ENCODE assay signal across 11 cellular contexts in genomic region chr3:157067114-157067513, GRCh38.
DNase-seq lines count a peak whose midpoint lies in the region; ATAC-seq lines count a peak whose summit lies in the region.
"Had no signal": no experiment of that assay in that cellular context is flagged by ENCODE, and none has a peak within 500 bp of the region (broad histone marks: within the 10 kb centered on the region; RNA-seq: fewer than 3 reads in every experiment).

No MANE protein-coding gene starts in this region.

- H3K36me3 Mint-ChIP-seq in activated CD4-positive, alpha-beta T cell treated with anti-CD3 and anti-CD28 coated beads, Interleukin-2, amount 10 ng/mL, durations not matched to agents 24 days and 14 days (ENCODE audit: low read depth) = no peaks in the 10 kb centered on the region
- H3K36me3 Mint-ChIP-seq in activated naive CD4-positive, alpha-beta T cell treated with anti-CD3 and anti-CD28 coated beads, Interleukin-2, amount 10 ng/mL, durations not matched to agents 7 days and 5 days = no peaks in the 10 kb centered on the region
- H3K36me3 Mint-ChIP-seq in stimulated activated memory B cell treated with anti-CD40 and anti-IgM and Interleukin-4, amounts not matched to agents 10 μg/mL and 1 μg/mL and 100 μg/mL, for 72 hours = no peaks in the 10 kb centered on the region

- no peak overlapping the region for H3K27ac Mint-ChIP-seq in activated CD4-positive, alpha-beta T cell treated with anti-CD3 and anti-CD28 coated beads, Interleukin-2, amount 10 ng/mL, durations not matched to agents 24 days and 14 days
- H3K27ac Mint-ChIP-seq in activated naive CD4-positive, alpha-beta T cell treated with anti-CD3 and anti-CD28 coated beads, Interleukin-2, amount 10 ng/mL, durations not matched to agents 7 days and 5 days = peak overlapping the region; percentile 78
- peak overlapping the region; percentile 23 for H3K27ac Mint-ChIP-seq in stimulated activated memory B cell treated with anti-CD40 and anti-IgM and Interleukin-4, amounts not matched to agents 10 μg/mL and 1 μg/mL and 100 μg/mL, for 72 hours

- H3K4me1 Mint-ChIP-seq in activated CD4-positive, alpha-beta T cell treated with anti-CD3 and anti-CD28 coated beads, Interleukin-2, amount 10 ng/mL, durations not matched to agents 24 days and 14 days = peaks cover 25% of the 10 kb centered on the region
- H3K4me1 Mint-ChIP-seq in activated naive CD4-positive, alpha-beta T cell treated with anti-CD3 and anti-CD28 coated beads, Interleukin-2, amount 10 ng/mL, durations not matched to agents 7 days and 5 days = peaks cover 42% of the 10 kb centered on the region
- peaks cover 38% of the 10 kb centered on the region for H3K4me1 Mint-ChIP-seq in stimulated activated memory B cell treated with anti-CD40 and anti-IgM and Interleukin-4, amounts not matched to agents 10 μg/mL and 1 μg/mL and 100 μg/mL, for 72 hours

- peak; percentile 72 for DNase-seq in activated CD4-positive, alpha-beta T cell treated with anti-CD3 and anti-CD28 coated beads, Interleukin-2, amount 10 ng/mL, durations not matched to agents 24 days and 14 days
- DNase-seq in activated CD4-positive, alpha-beta T cell treated with anti-CD3 and anti-CD28 coated beads for 1 hour = no peak
- DNase-seq in activated naive CD4-positive, alpha-beta T cell treated with anti-CD3 and anti-CD28 coated beads, Interleukin-2, amount 10 ng/mL, durations not matched to agents 7 days and 5 days = peak; percentile 64
- no peak for DNase-seq in NCI-H82 treated with DMSO at 0.1 percent for 48 hours (lab: John Stamatoyannopoulos, UW; ENCODE audit: unreplicated experiment)
- DNase-seq in HK-2 (ENCODE audit: unreplicated experiment) = no peak
- no peak for DNase-seq in DMS114 treated with DMSO at 0.1 percent for 48 hours (lab: John Stamatoyannopoulos, UW; ENCODE audit: unreplicated experiment)
- DNase-seq: dermis blood vessel endothelial cell, islet precursor cell had no signal

- peaks cover 8% of the 10 kb centered on the region for H3K9me3 Mint-ChIP-seq in activated CD4-positive, alpha-beta T cell treated with anti-CD3 and anti-CD28 coated beads, Interleukin-2, amount 10 ng/mL, durations not matched to agents 24 days and 14 days
- H3K9me3 Mint-ChIP-seq in activated naive CD4-positive, alpha-beta T cell treated with anti-CD3 and anti-CD28 coated beads, Interleukin-2, amount 10 ng/mL, durations not matched to agents 7 days and 5 days = no peaks in the 10 kb centered on the region
- peaks cover 5% of the 10 kb centered on the region for H3K9me3 Mint-ChIP-seq in stimulated activated memory B cell treated with anti-CD40 and anti-IgM and Interleukin-4, amounts not matched to agents 10 μg/mL and 1 μg/mL and 100 μg/mL, for 72 hours

- CTCF ChIA-PET in activated naive CD4-positive, alpha-beta T cell treated with anti-CD3 and anti-CD28 coated beads, Interleukin-2, amount 10 ng/mL, durations not matched to agents 7 days and 5 days (lab: Charles Lee) = interaction anchor here (0.8 to 1.5 kb wide), 4 partner anchors 10 to 915 kb away, joined by 3 to 8 read pairs (median 4); no protein-coding TSS in a partner anchor

- peaks cover 11% of the 10 kb centered on the region for H3K27me3 Mint-ChIP-seq in activated CD4-positive, alpha-beta T cell treated with anti-CD3 and anti-CD28 coated beads, Interleukin-2, amount 10 ng/mL, durations not matched to agents 24 days and 14 days
- peaks cover 13% of the 10 kb centered on the region for H3K27me3 Mint-ChIP-seq in activated naive CD4-positive, alpha-beta T cell treated with anti-CD3 and anti-CD28 coated beads, Interleukin-2, amount 10 ng/mL, durations not matched to agents 7 days and 5 days
- peaks cover 17% of the 10 kb centered on the region for H3K27me3 Mint-ChIP-seq in stimulated activated memory B cell treated with anti-CD40 and anti-IgM and Interleukin-4, amounts not matched to agents 10 μg/mL and 1 μg/mL and 100 μg/mL, for 72 hours

- intact Hi-C loops in activated CD4-positive, alpha-beta T cell treated with anti-CD3 and anti-CD28 coated beads, Interleukin-2, amount 10 ng/mL, durations not matched to agents 24 days and 14 days (cut with micrococcal nuclease) = no loop called here

- ATAC-seq in HG03045 (IDR thresholded peaks at IDR 0.05; ENCODE audit: unreplicated experiment) = peak; percentile 49
- peak; percentile 78 for ATAC-seq in stimulated activated memory B cell treated with anti-CD40 and anti-IgM and Interleukin-4, amounts not matched to agents 10 μg/mL and 1 μg/mL and 100 μg/mL, for 72 hours
- ATAC-seq: A549 had no signal

- no peak overlapping the region for H3K4me3 Mint-ChIP-seq in activated CD4-positive, alpha-beta T cell treated with anti-CD3 and anti-CD28 coated beads, Interleukin-2, amount 10 ng/mL, durations not matched to agents 24 days and 14 days
- H3K4me3 Mint-ChIP-seq in activated naive CD4-positive, alpha-beta T cell treated with anti-CD3 and anti-CD28 coated beads, Interleukin-2, amount 10 ng/mL, durations not matched to agents 7 days and 5 days = no peak overlapping the region
- no peak overlapping the region for H3K4me3 Mint-ChIP-seq in stimulated activated memory B cell treated with anti-CD40 and anti-IgM and Interleukin-4, amounts not matched to agents 10 μg/mL and 1 μg/mL and 100 μg/mL, for 72 hours

Comparison
In these comparisons a context has a peak if more than half of its experiments do, and no peak if none do; other contexts are left out.
1. DNase-seq: peak in activated CD4-positive, alpha-beta T cell treated with anti-CD3 and anti-CD28 coated beads, Interleukin-2, amount 10 ng/mL, durations not matched to agents 24 days and 14 days (single experiment) and activated naive CD4-positive, alpha-beta T cell treated with anti-CD3 and anti-CD28 coated beads, Interleukin-2, amount 10 ng/mL, durations not matched to agents 7 days and 5 days (single experiment); none in activated CD4-positive, alpha-beta T cell treated with anti-CD3 and anti-CD28 coated beads for 1 hour (single experiment), NCI-H82 treated with DMSO at 0.1 percent for 48 hours (single experiment), HK-2 (single experiment) and DMS114 treated with DMSO at 0.1 percent for 48 hours (single experiment).